12 cellular contexts compared by ENCODE assay signal in the genomic region with DNA sequence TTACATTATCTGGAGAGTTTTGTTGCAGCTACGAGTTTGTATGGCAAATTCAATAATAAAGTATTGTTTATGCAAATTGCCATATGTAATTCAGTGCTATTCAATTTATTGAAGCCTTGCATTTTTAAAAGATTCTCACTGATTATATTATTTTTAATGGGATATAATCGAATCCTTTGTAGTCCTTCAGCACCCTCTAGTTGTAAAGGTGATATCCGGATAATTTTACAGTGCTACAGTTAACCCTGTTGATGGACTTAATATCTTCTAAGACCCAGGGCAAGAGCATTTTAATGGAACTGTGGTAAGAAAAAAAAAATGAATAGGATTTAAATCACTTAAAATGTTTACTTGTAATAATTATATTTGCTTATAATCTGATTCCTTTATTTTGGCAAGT. TPM values are rescaled to one million over a fixed set of nuclear protein-coding genes. Genes with fewer than 3 reads are reported as not detected.
DNase-seq lines count a peak whose midpoint lies in the region; ATAC-seq and TF ChIP-seq lines count a peak whose summit lies in the region.
"Had no signal": no experiment of that assay in that cellular context is flagged by ENCODE, and none has a peak within 500 bp of the region (broad histone marks: within the 10 kb centered on the region; RNA-seq: fewer than 3 reads in every experiment).

No MANE protein-coding gene starts in this region.

- no peak overlapping the region for H3K9ac ChIP-seq in colonic mucosa (ENCODE audit: low read depth in 2 of 2, low read length in 2 of 2)

- H3K36me3 ChIP-seq in colonic mucosa, result no peaks in the 10 kb centered on the region
- H3K36me3 ChIP-seq: sigmoid colon, uterus had no signal

- in situ Hi-C loops in astrocyte of the cerebellum (cut with HindIII; ENCODE audit: low sequenced_read_pairs), result no loop called here

- no peak for ATAC-seq in HG02571 (IDR thresholded peaks at IDR 0.05; ENCODE audit: unreplicated experiment)

- no peaks in the 10 kb centered on the region for H3K4me1 ChIP-seq in colonic mucosa
- H3K4me1 ChIP-seq: sigmoid colon, uterus had no signal

- peak; percentile 21 for TF ChIP-seq CTCF in astrocyte of the cerebellum (IDR thresholded peaks at IDR 0.05; ENCODE audit: low read depth, low read length, missing control alignments)
- no peak for TF ChIP-seq CTCF in colonic mucosa (IDR thresholded peaks at IDR 0.05)

- intact Hi-C loops in colonic mucosa (cut with DNase I), result no loop called here

- H3K27me3 ChIP-seq in colonic mucosa, result no peaks in the 10 kb centered on the region
- H3K27me3 ChIP-seq: sigmoid colon, uterus had no signal

- H3K4me3 ChIP-seq in astrocyte of the cerebellum (ENCODE audit: low read depth, low read length) (no peak overlapping the region), colonic mucosa (no peak overlapping the region)
- H3K4me3 ChIP-seq: sigmoid colon, uterus had no signal

- H3K9me3 ChIP-seq in colonic mucosa, result no peaks in the 10 kb centered on the region
- H3K9me3 ChIP-seq: sigmoid colon, uterus had no signal

- H3K27ac ChIP-seq in colonic mucosa, result no peak overlapping the region
- H3K27ac ChIP-seq: sigmoid colon, uterus had no signal

- DNase-seq in AG20443 (ENCODE audit: low spot score) (peak; percentile 10), HuH-7 (ENCODE audit: low spot score) (peak; percentile 7), astrocyte of the cerebellum (ENCODE audit: low read depth) (peak; percentile 19), kidney glomerular epithelial cell (lab: John Stamatoyannopoulos, UW) (peak; percentile 3), colonic mucosa (no peak), NCI-H510A treated with DMSO at 0.1 percent for 48 hours (lab: John Stamatoyannopoulos, UW) (no peak)
- no peak for DNase-seq in stimulated activated CD4-positive, alpha-beta T cell treated with anti-CD3 and anti-CD28 coated beads, Interleukin-4, amount 100 ng/mL, for 4 hours
- DNase-seq: NCI-H2081, SIG-M5, sigmoid colon, uterus had no signal

RNA-seq across cellular contexts. Expression of a gene that starts 48.5 kb away (rescaled TPM):
- total RNA-seq in colonic mucosa, result not detected

Comparison
In these comparisons a context has a peak if more than half of its experiments do, and no peak if none do; other contexts are left out.
1. DNase-seq: peak in AG20443 (single experiment), HuH-7 (single experiment), astrocyte of the cerebellum (single experiment) and kidney glomerular epithelial cell (single experiment); none in colonic mucosa (single experiment), NCI-H510A treated with DMSO at 0.1 percent for 48 hours (single experiment) and stimulated activated CD4-positive, alpha-beta T cell treated with anti-CD3 and anti-CD28 coated beads, Interleukin-4, amount 100 ng/mL, for 4 hours (0 of 2).